In the genomic region with DNA sequence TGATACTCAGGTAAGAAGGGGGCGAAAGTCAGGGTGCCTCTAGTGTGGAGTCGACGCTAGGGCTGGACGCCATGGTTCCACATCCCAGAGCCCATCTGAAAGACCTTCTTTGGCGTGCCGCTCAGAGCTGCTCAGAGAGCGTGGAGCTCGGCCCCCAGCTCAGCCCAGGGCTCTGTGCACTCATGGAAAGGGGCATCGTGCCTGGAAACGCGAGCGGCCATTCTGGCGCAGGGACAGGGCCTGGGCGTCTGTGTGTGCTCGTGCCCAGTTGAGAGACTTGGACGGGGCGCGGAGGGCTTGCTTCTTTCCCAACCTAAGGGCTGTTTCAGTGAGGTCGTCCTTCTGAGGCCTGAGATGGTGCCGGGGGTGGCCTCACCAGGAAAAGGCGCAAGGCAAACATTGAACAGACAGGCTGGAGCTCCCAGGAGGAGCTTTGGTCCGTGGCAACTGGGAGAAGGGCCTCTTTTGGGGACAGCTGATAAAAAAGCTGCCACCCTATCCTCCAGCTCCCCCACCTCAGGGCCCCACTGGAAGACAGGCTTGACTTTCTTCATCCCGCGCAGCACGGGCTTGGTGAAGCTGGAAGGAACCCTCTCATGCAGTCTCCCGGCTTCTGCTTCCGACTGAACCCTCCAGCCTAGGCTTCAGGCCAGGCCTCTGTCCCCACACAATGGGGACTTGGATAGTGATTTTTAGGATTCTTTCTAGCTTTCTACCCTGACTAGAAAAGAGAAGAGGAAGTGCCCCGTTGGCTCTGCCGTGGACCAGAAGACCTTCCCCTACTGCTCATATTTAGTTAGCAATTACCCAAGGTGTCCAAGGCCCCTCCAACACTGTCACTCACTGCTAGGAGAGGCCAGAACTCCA, we compare ENCODE assay signal across 25 cellular contexts.
DNase-seq lines count a peak whose midpoint lies in the region; ATAC-seq, FAIRE-seq and TF ChIP-seq lines count a peak whose summit lies in the region.
"Had no signal": no experiment of that assay in that cellular context is flagged by ENCODE, and none has a peak within 500 bp of the region (broad histone marks: within the 10 kb centered on the region; RNA-seq: fewer than 3 reads in every experiment).

No MANE protein-coding gene starts in this region.

- H3K9me3 ChIP-seq in Caco-2 (no peaks in the 10 kb centered on the region), H1 (ENCODE audit: insufficient read depth in 2 of 2, low read depth in 1 of 2, low read length in 1 of 2) (no peaks in the 10 kb centered on the region), neural progenitor cell (ENCODE audit: low read depth) (no peaks in the 10 kb centered on the region), esophagus muscularis mucosa (no peaks in the 10 kb centered on the region)
- H3K9me3 ChIP-seq: heart left ventricle, sigmoid colon, upper lobe of right lung had no signal

- H3K4me3 Mint-ChIP-seq in Caco-2 (ENCODE audit: unreplicated experiment) (no peak overlapping the region), neural progenitor cell (no peak overlapping the region)
- H3K4me3 Mint-ChIP-seq: activated CD4-positive, alpha-beta T cell treated with anti-CD3 and anti-CD28 coated beads, Interleukin-2, amount 10 ng/mL, durations not matched to agents 24 days and 14 days; CD8-positive, alpha-beta T cell; stimulated activated naive CD8-positive, alpha-beta T cell treated with anti-CD3 and anti-CD28 coated beads, Interleukin-15, Interleukin-2, amounts not matched to agents 100 ng/mL and 50 ng/mL, for 24 hours had no signal

- no peak overlapping the region for H2BK5ac ChIP-seq in H1 (ENCODE audit: low read depth, low read length)

- peaks cover 9% of the 10 kb centered on the region for H3F3A ChIP-seq in neural progenitor cell (ENCODE audit: low read depth)

- H3K36me3 ChIP-seq in Caco-2 (ENCODE audit: control insufficient read depth, insufficient read depth, low read length) (no peaks in the 10 kb centered on the region), H1 (ENCODE audit: control insufficient read depth in 2 of 4, insufficient read depth in 4 of 4, low read length in 3 of 4) (no peaks in the 10 kb centered on the region), neural progenitor cell (no peaks in the 10 kb centered on the region), esophagus muscularis mucosa (no peaks in the 10 kb centered on the region)
- H3K36me3 ChIP-seq: heart left ventricle, sigmoid colon, upper lobe of right lung had no signal

- H3K4me3 ChIP-seq in Caco-2 (ENCODE audit: low read depth, low read length) (no peak overlapping the region), NB4 (ENCODE audit: low read depth, low read length) (no peak overlapping the region), H1 (ENCODE audit: extremely low read depth in 1 of 4, insufficient read depth in 2 of 4, low read depth in 3 of 4, low read length in 4 of 4) (no peak overlapping the region), neural progenitor cell (no peak overlapping the region), esophagus muscularis mucosa (no peak overlapping the region)
- H3K4me3 ChIP-seq: GM23248, heart left ventricle, sigmoid colon, upper lobe of right lung had no signal

- H2BK120ac ChIP-seq in H1 (replicated peaks; ENCODE audit: low read depth, low read length), result no peak overlapping the region

- H4K20me1 ChIP-seq in H1 (replicated peaks in 1 of 2; ENCODE audit: control insufficient read depth in 1 of 2, insufficient read depth in 2 of 2, low read length in 2 of 2) (no peaks in the 10 kb centered on the region), neural progenitor cell (ENCODE audit: low read depth) (no peaks in the 10 kb centered on the region)

- no TSS peak for BruUV-seq in Caco-2 (replicated peaks; lab: Mats Ljungman, UMichigan)

- TF ChIP-seq POLR2A in NB4 (IDR thresholded peaks at IDR 0.05; ENCODE audit: extremely low read depth, insufficient read length) (no peak), H1 (IDR thresholded peaks at IDR 0.05; ENCODE audit: control extremely low read depth in 1 of 2, low read depth in 2 of 2, low read length in 2 of 2) (no peak), esophagus muscularis mucosa (IDR thresholded peaks at IDR 0.05; ENCODE audit: low read depth) (no peak)

- TF ChIP-seq CTCF in Caco-2 (IDR thresholded peaks at IDR 0.05; ENCODE audit: insufficient read depth in 1 of 2, low read depth in 1 of 2, low read length in 1 of 2, severe bottlenecking in 1 of 2, unreplicated experiment in 1 of 2) (no peak), NB4 (IDR thresholded peaks at IDR 0.05; ENCODE audit: low read depth, low read length) (no peak), H1 (IDR thresholded peaks at IDR 0.05; ENCODE audit: control extremely low read depth in 1 of 3, insufficient read depth in 1 of 3, low read depth in 1 of 3, low read length in 3 of 3) (no peak), neural progenitor cell (IDR thresholded peaks at IDR 0.05) (no peak), esophagus muscularis mucosa (IDR thresholded peaks at IDR 0.05) (no peak)

- no peak overlapping the region for H3K56ac ChIP-seq in H1 (replicated peaks; ENCODE audit: insufficient read length, low read depth, low read length)

- H3K23ac ChIP-seq in H1 (ENCODE audit: insufficient read length), result no peak overlapping the region

- H3K27me3 Mint-ChIP-seq in Caco-2 (ENCODE audit: insufficient read depth, unreplicated experiment) (no peaks in the 10 kb centered on the region), neural progenitor cell (ENCODE audit: insufficient read depth, low read depth) (peaks cover 7% of the 10 kb centered on the region)
- H3K27me3 Mint-ChIP-seq: activated CD4-positive, alpha-beta T cell treated with anti-CD3 and anti-CD28 coated beads, Interleukin-2, amount 10 ng/mL, durations not matched to agents 24 days and 14 days; stimulated activated naive CD8-positive, alpha-beta T cell treated with anti-CD3 and anti-CD28 coated beads, Interleukin-15, Interleukin-2, amounts not matched to agents 100 ng/mL and 50 ng/mL, for 24 hours had no signal

- no peak for ATAC-seq in HG02973 (IDR thresholded peaks at IDR 0.05; ENCODE audit: unreplicated experiment)
- ATAC-seq: CD8-positive, alpha-beta T cell; heart left ventricle; upper lobe of right lung had no signal

- H3K36me3 Mint-ChIP-seq in Caco-2 (ENCODE audit: insufficient read depth, unreplicated experiment) (no peaks in the 10 kb centered on the region), neural progenitor cell (no peaks in the 10 kb centered on the region)
- H3K36me3 Mint-ChIP-seq: CD8-positive, alpha-beta T cell had no signal

- H3K9me3 Mint-ChIP-seq in Caco-2 (ENCODE audit: unreplicated experiment) (no peaks in the 10 kb centered on the region), neural progenitor cell (no peaks in the 10 kb centered on the region)
- H3K9me3 Mint-ChIP-seq: activated CD4-positive, alpha-beta T cell treated with anti-CD3 and anti-CD28 coated beads, Interleukin-2, amount 10 ng/mL, durations not matched to agents 24 days and 14 days; CD8-positive, alpha-beta T cell; stimulated activated naive CD8-positive, alpha-beta T cell treated with anti-CD3 and anti-CD28 coated beads, Interleukin-15, Interleukin-2, amounts not matched to agents 100 ng/mL and 50 ng/mL, for 24 hours had no signal

- TF ChIP-seq RAD21 in H1 (IDR thresholded peaks at IDR 0.05 in 1 of 2, conservative IDR thresholded peaks at IDR 0.05 in 1 of 2; ENCODE audit: low read depth in 2 of 2, low read length in 2 of 2), result no peak

- no peak for FAIRE-seq in H1 (lab: Jason Lieb, UNC)
- FAIRE-seq: endometrium, RCC 7860, TTC549 had no signal

- H2BK15ac ChIP-seq in H1 (ENCODE audit: low read length), result no peak overlapping the region

- H3K14ac ChIP-seq in H1 (ENCODE audit: insufficient read length), result no peak overlapping the region

- H3K4me1 Mint-ChIP-seq in Caco-2 (ENCODE audit: low read depth, unreplicated experiment), result peaks cover 21% of the 10 kb centered on the region
- peaks cover 35% of the 10 kb centered on the region for H3K4me1 Mint-ChIP-seq in neural progenitor cell

- intact Hi-C loops in Caco-2 (cut with micrococcal nuclease; ENCODE audit: unreplicated experiment), result no loop called here
- intact Hi-C loops in esophagus muscularis mucosa (cut with DNase I), result no loop called here

- H2BK12ac ChIP-seq in H1 (ENCODE audit: low read depth, low read length), result no peak overlapping the region

- H2BK20ac ChIP-seq in H1 (ENCODE audit: low read length), result no peak overlapping the region

- no peak overlapping the region for H4K91ac ChIP-seq in H1 (replicated peaks; ENCODE audit: insufficient read length, low read length)

- H3K27ac ChIP-seq in H1 (ENCODE audit: low read depth, low read length), result no peak overlapping the region
- no peak overlapping the region for H3K27ac ChIP-seq in neural progenitor cell
- H3K27ac ChIP-seq in esophagus muscularis mucosa (replicated peaks in 1 of 4), result no peak overlapping the region
- H3K27ac ChIP-seq: GM23248, sigmoid colon, upper lobe of right lung had no signal

- H3K27ac Mint-ChIP-seq in Caco-2 (ENCODE audit: unreplicated experiment), result peak overlapping the region; percentile 61
- H3K27ac Mint-ChIP-seq in neural progenitor cell, result no peak overlapping the region
- H3K27ac Mint-ChIP-seq: activated CD4-positive, alpha-beta T cell treated with anti-CD3 and anti-CD28 coated beads, Interleukin-2, amount 10 ng/mL, durations not matched to agents 24 days and 14 days; CD8-positive, alpha-beta T cell; stimulated activated naive CD8-positive, alpha-beta T cell treated with anti-CD3 and anti-CD28 coated beads, Interleukin-15, Interleukin-2, amounts not matched to agents 100 ng/mL and 50 ng/mL, for 24 hours had no signal

- 93% methylated on average over 29 of the region's 29 CpGs; no CpG with 5 or more reads in 1 of the 2 experiments for WGBS in H1 (ENCODE audit: extremely low coverage in 1 of 2, insufficient coverage in 1 of 2, insufficient read length in 1 of 2, insufficient replicate concordance in 2 of 2, low coverage in 1 of 2, low lambda C conversion rate in 2 of 2, missing lambda C conversion rate in 1 of 2), 2 experiments
- WGBS in esophagus muscularis mucosa, result 93% methylated on average over 18 of the region's 29 CpGs

- H3K4me2 ChIP-seq in H1 (ENCODE audit: insufficient read depth in 1 of 2, low read depth in 2 of 2, low read length in 2 of 2) (no peak overlapping the region), neural progenitor cell (peak overlapping the region; percentile 41)

- DNase-seq in Caco-2, result no peak
- DNase-seq in NB4 (ENCODE audit: low read depth), result peak; percentile 49
- DNase-seq in H1 (ENCODE audit: low read depth in 1 of 2, low spot score in 2 of 2), result no peak
- no peak for DNase-seq in neural progenitor cell (ENCODE audit: low spot score)
- no peak for DNase-seq in hepatic stellate cell (ENCODE audit: low spot score)
- no peak for DNase-seq in esophagus muscularis mucosa (ENCODE audit: extremely low spot score)
- no peak for DNase-seq in pons (ENCODE audit: low spot score)
- DNase-seq: activated CD4-positive, alpha-beta T cell treated with anti-CD3 and anti-CD28 coated beads, Interleukin-2, amount 10 ng/mL, durations not matched to agents 24 days and 14 days; activated CD8-positive, alpha-beta memory T cell treated with anti-CD3 and anti-CD28 coated beads, Interleukin-2, amount 50 U/mL, for 4 hours; activated gamma-delta T cell; CD8-positive, alpha-beta T cell; cerebellar nuclear complex; DMS79 treated with DMSO at 0.1 percent for 48 hours; GM23248; NCI-H1105 treated with DMSO at 0.1 percent for 48 hours; NCI-H2171 treated with DMSO at 0.1 percent for 48 hours; NCI-H82; sigmoid colon; upper lobe of right lung had no signal

- H4K8ac ChIP-seq in H1 (ENCODE audit: extremely low read depth, insufficient read depth, low read length), result peak overlapping the region; percentile 76; the same call in 1 of the 2 replicates

- H4K5ac ChIP-seq in H1 (ENCODE audit: insufficient read length, low read depth, low read length), result no peak overlapping the region

- POLR2A ChIA-PET in Caco-2 (lab: Charles Lee), result no interaction called here
- POLR2A ChIA-PET in H1 (lab: Charles Lee; ENCODE audit: partially characterized antibody), result interaction anchor here (0.8 kb wide), 1 partner anchor 75 kb away, joined by 3 read pairs; no protein-coding TSS in a partner anchor

- no peak overlapping the region for H3K4ac ChIP-seq in H1 (replicated peaks; ENCODE audit: insufficient read length, low read depth, low read length)

- no peaks in the 10 kb centered on the region for H3K79me1 ChIP-seq in H1 (ENCODE audit: low read depth, low read length)

- CTCF ChIA-PET in Caco-2 (lab: Charles Lee), result interaction anchor here (0.6 to 2.2 kb wide), 3 partner anchors 9 to 355 kb away, joined by 5 to 7 read pairs (median 6); no protein-coding TSS in a partner anchor
- CTCF ChIA-PET in H1 (lab: Charles Lee; ENCODE audit: partially characterized antibody), result interaction anchor here (0.7 to 3.2 kb wide), 8 partner anchors 9 to 355 kb away, joined by 3 to 31 read pairs (median 4); no protein-coding TSS in a partner anchor

- H3K4me1 ChIP-seq in Caco-2 (peaks cover 18% of the 10 kb centered on the region), H1 (replicated peaks in 1 of 4; ENCODE audit: control insufficient read depth in 3 of 4, insufficient read depth in 4 of 4, low read length in 3 of 4) (no peaks in the 10 kb centered on the region; a peak in 1 of 7 replicates), neural progenitor cell (peaks cover 22% of the 10 kb centered on the region), esophagus muscularis mucosa (peaks cover 19 to 34% (median 30%) of the 10 kb centered on the region in 4 donors)

- H3K9ac ChIP-seq in H1 (replicated peaks in 1 of 4; ENCODE audit: extremely low read depth in 1 of 4, low read depth in 3 of 4, low read length in 3 of 4), result no peak overlapping the region; a peak in 2 of 7 replicates
- no peak overlapping the region for H3K9ac ChIP-seq in neural progenitor cell
- H3K9ac ChIP-seq: GM23248 had no signal

- H2AFZ ChIP-seq in H1 (ENCODE audit: low read length) (no peak overlapping the region), neural progenitor cell (replicated peaks) (peak overlapping the region; percentile 97)
- H2AFZ ChIP-seq: GM23248 had no signal

- TF ChIP-seq EP300 in H1 (IDR thresholded peaks at IDR 0.05; ENCODE audit: borderline replicate concordance in 1 of 2, low read depth in 2 of 2, low read length in 2 of 2) (no peak), esophagus muscularis mucosa (IDR thresholded peaks at IDR 0.05) (no peak)

- no peaks in the 10 kb centered on the region for H3K23me2 ChIP-seq in H1 (ENCODE audit: low read depth, low read length)

- H3K79me2 ChIP-seq in H1 (ENCODE audit: control insufficient read depth in 1 of 2, insufficient read depth in 2 of 2, low read length in 2 of 2), result no peaks in the 10 kb centered on the region
- no peaks in the 10 kb centered on the region for H3K79me2 ChIP-seq in neural progenitor cell (ENCODE audit: low read depth)

- H3K18ac ChIP-seq in H1 (ENCODE audit: extremely low read depth, low read length), result no peak overlapping the region

- no peak overlapping the region for H2AK5ac ChIP-seq in H1 (ENCODE audit: low read depth, low read length)

- no peaks in the 10 kb centered on the region for H3K27me3 ChIP-seq in Caco-2 (replicated peaks; ENCODE audit: control insufficient read depth, insufficient read depth, low read length)
- H3K27me3 ChIP-seq in H1 (replicated peaks in 1 of 4; ENCODE audit: control insufficient read depth in 3 of 4, extremely low read depth in 1 of 4, insufficient read depth in 3 of 4, low read length in 3 of 4), result no peaks in the 10 kb centered on the region
- H3K27me3 ChIP-seq in neural progenitor cell, result no peaks in the 10 kb centered on the region
- H3K27me3 ChIP-seq in esophagus muscularis mucosa, result no peaks in the 10 kb centered on the region
- H3K27me3 ChIP-seq: heart left ventricle, sigmoid colon, upper lobe of right lung had no signal
